In the genomic region with DNA sequence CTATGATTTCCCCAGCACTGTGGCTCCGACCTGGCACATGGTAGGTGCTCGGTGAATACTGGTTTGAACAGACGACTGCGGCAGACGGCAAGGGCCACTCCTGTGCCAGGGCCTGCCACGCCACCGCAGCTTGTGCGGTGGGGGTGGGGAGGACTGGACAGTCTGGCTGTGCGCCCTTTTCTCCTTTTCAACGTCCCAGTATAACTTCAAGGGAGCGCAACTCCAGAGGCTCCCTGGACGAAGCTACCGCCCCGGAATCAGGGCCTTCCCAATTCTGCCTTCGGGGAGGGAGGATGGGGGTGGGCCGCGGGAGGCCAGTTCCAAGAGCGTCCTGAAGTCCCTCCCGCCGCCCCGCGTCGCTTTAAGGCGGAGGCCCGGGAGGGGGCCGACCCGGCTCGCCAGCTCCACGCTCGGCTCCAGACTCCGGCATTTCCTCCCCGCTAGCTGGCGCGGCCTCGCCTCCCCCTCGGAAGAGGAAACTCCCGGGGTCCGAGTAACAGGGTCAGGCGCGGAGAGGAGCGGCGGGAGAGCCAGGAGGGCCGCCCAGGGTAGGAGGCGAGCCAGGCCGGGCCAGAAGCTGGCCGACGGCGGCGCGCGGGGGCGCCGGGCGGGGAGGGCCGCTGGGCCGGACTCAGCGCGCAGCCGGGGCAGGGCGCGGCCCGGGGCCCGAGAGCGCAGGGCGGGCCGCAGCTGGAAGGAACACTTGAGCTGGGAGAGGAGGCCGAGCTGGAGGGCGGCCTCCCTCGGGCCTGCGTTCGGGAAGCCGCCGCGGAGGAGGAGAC, we compare ENCODE assay signal across 1 cellular context.
TF ChIP-seq lines count a peak whose summit lies in the region.

TSS of gene ITPRIPL2 (plus strand) at position 388 of the 782 bp plus-strand sequence. CDS start 498 bp downstream, outside the sequence.

TF ChIP-seq in WTC11, 78 proteins besides CTCF, POLR2A, EP300 and RAD21 (continued from another document):
- TF ChIP-seq, protein P1, sequence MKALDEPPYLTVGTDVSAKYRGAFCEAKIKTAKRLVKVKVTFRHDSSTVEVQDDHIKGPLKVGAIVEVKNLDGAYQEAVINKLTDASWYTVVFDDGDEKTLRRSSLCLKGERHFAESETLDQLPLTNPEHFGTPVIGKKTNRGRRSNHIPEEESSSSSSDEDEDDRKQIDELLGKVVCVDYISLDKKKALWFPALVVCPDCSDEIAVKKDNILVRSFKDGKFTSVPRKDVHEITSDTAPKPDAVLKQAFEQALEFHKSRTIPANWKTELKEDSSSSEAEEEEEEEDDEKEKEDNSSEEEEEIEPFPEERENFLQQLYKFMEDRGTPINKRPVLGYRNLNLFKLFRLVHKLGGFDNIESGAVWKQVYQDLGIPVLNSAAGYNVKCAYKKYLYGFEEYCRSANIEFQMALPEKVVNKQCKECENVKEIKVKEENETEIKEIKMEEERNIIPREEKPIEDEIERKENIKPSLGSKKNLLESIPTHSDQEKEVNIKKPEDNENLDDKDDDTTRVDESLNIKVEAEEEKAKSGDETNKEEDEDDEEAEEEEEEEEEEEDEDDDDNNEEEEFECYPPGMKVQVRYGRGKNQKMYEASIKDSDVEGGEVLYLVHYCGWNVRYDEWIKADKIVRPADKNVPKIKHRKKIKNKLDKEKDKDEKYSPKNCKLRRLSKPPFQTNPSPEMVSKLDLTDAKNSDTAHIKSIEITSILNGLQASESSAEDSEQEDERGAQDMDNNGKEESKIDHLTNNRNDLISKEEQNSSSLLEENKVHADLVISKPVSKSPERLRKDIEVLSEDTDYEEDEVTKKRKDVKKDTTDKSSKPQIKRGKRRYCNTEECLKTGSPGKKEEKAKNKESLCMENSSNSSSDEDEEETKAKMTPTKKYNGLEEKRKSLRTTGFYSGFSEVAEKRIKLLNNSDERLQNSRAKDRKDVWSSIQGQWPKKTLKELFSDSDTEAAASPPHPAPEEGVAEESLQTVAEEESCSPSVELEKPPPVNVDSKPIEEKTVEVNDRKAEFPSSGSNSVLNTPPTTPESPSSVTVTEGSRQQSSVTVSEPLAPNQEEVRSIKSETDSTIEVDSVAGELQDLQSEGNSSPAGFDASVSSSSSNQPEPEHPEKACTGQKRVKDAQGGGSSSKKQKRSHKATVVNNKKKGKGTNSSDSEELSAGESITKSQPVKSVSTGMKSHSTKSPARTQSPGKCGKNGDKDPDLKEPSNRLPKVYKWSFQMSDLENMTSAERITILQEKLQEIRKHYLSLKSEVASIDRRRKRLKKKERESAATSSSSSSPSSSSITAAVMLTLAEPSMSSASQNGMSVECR (CRISPR knock-in tag; IDR thresholded peaks at IDR 0.05; ENCODE audit: borderline replicate concordance) = no peak
